Comparison of ENCODE assay signal across 1 cellular context in the genomic region with DNA sequence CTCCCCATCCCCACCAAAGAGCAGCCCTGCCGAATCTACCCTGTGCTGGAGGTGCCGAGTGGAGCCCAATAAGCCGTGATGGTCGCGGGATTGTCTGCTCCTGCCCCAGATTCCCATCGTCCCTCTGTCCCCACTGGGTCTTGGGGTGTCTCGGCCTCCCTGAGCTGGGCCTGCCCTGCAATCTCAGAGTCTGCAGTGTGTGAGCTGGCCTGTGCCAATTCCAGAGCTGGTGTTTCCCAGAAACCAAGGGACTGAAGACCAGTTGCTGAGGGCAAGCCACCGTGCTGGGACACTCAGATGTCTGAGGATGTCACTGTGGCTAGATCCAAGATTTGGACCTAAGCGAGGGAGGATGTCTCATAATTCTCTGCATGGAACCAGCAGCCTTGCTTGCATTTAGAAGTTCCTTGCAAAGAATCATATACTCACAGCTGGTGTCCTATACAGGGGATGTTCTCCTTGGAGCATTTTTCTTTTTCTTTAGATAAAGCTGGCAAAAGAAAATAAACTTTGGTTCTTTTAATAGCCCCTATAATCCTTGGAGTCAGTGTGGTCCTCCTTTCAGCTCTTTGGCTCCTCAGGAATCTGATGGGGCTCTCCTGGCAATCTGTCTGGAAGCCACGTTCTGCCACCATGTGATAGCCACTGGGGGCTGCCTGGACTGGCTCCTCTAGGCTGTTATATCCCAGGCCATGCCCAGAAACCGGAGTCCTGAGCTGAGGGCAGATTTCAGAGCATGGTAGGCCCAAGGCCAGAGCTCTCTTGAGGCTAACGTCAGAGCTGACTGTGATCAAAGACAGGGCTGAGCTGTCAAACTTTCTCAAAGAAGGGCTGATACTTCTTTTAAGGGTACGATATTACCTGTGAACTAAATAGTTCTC.
TF ChIP-seq lines count a peak whose summit lies in the region.

No MANE protein-coding gene starts in this region.

TF ChIP-seq in K562, 482 proteins besides CTCF, POLR2A, EP300 and RAD21 (continued from another document):
- TF ChIP-seq, protein P1, sequence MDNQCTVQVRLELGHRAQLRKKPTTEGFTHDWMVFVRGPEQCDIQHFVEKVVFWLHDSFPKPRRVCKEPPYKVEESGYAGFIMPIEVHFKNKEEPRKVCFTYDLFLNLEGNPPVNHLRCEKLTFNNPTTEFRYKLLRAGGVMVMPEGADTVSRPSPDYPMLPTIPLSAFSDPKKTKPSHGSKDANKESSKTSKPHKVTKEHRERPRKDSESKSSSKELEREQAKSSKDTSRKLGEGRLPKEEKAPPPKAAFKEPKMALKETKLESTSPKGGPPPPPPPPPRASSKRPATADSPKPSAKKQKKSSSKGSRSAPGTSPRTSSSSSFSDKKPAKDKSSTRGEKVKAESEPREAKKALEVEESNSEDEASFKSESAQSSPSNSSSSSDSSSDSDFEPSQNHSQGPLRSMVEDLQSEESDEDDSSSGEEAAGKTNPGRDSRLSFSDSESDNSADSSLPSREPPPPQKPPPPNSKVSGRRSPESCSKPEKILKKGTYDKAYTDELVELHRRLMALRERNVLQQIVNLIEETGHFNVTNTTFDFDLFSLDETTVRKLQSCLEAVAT (IDR thresholded peaks at IDR 0.05) = no peak
- no peak for TF ChIP-seq ATF1 (CRISPR knock-in tag; IDR thresholded peaks at IDR 0.05)
- no peak for TF ChIP-seq ATF1 (tag; IDR thresholded peaks at IDR 0.05)
- no peak for TF ChIP-seq JUND (IDR thresholded peaks at IDR 0.05; ENCODE audit: borderline replicate concordance, low read depth, low read length)
- no peak for TF ChIP-seq JUND (tag; IDR thresholded peaks at IDR 0.05; ENCODE audit: borderline replicate concordance, low read depth, low read length)
- no peak for TF ChIP-seq CBFA2T3 (IDR thresholded peaks at IDR 0.05)
- no peak for TF ChIP-seq PYGO2 (tag; IDR thresholded peaks at IDR 0.05)
- no peak for TF ChIP-seq SUPT5H (IDR thresholded peaks at IDR 0.05)
- TF ChIP-seq, protein P2, sequence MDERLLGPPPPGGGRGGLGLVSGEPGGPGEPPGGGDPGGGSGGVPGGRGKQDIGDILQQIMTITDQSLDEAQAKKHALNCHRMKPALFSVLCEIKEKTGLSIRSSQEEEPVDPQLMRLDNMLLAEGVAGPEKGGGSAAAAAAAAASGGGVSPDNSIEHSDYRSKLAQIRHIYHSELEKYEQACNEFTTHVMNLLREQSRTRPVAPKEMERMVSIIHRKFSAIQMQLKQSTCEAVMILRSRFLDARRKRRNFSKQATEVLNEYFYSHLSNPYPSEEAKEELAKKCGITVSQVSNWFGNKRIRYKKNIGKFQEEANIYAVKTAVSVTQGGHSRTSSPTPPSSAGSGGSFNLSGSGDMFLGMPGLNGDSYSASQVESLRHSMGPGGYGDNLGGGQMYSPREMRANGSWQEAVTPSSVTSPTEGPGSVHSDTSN (CRISPR knock-in tag; IDR thresholded peaks at IDR 0.05; ENCODE audit: low read depth) = no peak
- TF ChIP-seq, protein P2 (tag; conservative IDR thresholded peaks at IDR 0.05; ENCODE audit: low read depth) = no peak
- no peak for TF ChIP-seq ZNF707 (CRISPR knock-in tag; conservative IDR thresholded peaks at IDR 0.05)
